Comparison of ENCODE assay signal across 24 cellular contexts in the genomic region with DNA sequence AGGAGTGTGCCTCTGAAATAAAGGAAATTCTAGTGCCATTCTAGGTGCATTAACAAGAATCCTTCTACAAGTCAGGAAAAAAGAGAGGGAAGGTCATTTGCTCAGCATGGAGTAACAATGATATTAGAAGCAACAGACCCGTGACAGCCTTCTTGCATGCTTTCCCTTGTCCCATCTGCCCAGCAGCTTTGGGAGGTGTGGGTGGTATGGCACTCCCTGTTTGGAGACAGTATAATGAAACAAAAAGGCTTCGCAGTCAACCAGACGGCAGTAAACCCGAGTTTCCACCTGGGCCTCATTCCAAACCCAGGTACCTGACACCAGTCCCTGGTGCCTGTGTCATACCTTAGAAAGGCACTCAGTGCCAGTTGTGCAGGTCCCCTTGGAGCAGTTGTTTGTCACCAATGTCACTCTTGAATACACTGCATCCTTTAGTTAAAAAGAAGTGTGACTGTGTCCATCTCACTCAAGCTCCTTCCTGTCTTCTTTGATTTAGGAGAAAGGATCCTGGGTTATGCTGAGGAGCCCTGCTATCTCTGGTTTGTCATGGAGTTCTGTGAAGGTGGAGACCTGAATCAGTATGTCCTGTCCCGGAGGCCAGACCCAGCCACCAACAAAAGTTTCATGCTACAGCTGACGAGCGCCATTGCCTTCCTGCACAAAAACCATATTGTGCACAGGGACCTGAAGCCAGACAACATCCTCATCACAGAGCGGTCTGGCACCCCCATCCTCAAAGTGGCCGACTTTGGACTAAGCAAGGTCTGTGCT. TPM values are rescaled to one million over a fixed set of nuclear protein-coding genes. Genes with fewer than 3 reads are reported as not detected.
DNase-seq lines count a peak whose midpoint lies in the region; ATAC-seq and TF ChIP-seq lines count a peak whose summit lies in the region.
"Had no signal": no experiment of that assay in that cellular context is flagged by ENCODE, and none has a peak within 500 bp of the region (broad histone marks: within the 10 kb centered on the region; RNA-seq: fewer than 3 reads in every experiment).

No MANE protein-coding gene starts in this region.

- no peaks in the 10 kb centered on the region for H3K9me3 ChIP-seq in left ventricle myocardium inferior (replicated peaks)
- H3K9me3 ChIP-seq: HAP-1, SJSA1 had no signal

- H3K27me3 ChIP-seq in left ventricle myocardium inferior (ENCODE audit: low read depth), result no peaks in the 10 kb centered on the region
- H3K27me3 ChIP-seq: BLaER1 treated with 17β-estradiol and CSF1 and Interleukin-3, amounts not matched to agents 10 nM and 100 nM; SJSA1 had no signal

- peaks cover 51% of the 10 kb centered on the region for H3K36me3 Mint-ChIP-seq in nephron (ENCODE audit: low read depth)

- H3K27ac Mint-ChIP-seq in nephron, result peak overlapping the region; percentile 97 to 98 (median 98)

- H3K9me3 Mint-ChIP-seq in nephron, result no peaks in the 10 kb centered on the region
- H3K9me3 Mint-ChIP-seq: HFFc6 had no signal

- peaks cover 42% of the 10 kb centered on the region for H3K4me1 Mint-ChIP-seq in nephron

- TF ChIP-seq CTCF in left ventricle myocardium inferior (IDR thresholded peaks at IDR 0.05; ENCODE audit: borderline replicate concordance), result no peak
- TF ChIP-seq CTCF in VCaP (conservative IDR thresholded peaks at IDR 0.05), result no peak
- no peak for TF ChIP-seq CTCF in nephron (IDR thresholded peaks at IDR 0.05; ENCODE audit: unreplicated experiment in 3 of 3)

- peaks cover 28% of the 10 kb centered on the region for H3K36me3 ChIP-seq in left ventricle myocardium inferior

- no peak for DNase-seq in left ventricle myocardium inferior
- DNase-seq in Right ventricle myocardium inferior (ENCODE audit: missing footprints), result no peak
- DNase-seq in effector CD4-positive, alpha-beta T cell, result no peak
- DNase-seq in SKM-1 (lab: John Stamatoyannopoulos, UW; ENCODE audit: unreplicated experiment), result no peak
- DNase-seq: CD4-positive, alpha-beta memory T cell; COR-L47; GOT3; HFFc6; KBM-7; NCI-H1105 treated with DMSO at 0.1 percent for 48 hours; NCI-H146; NCI-H2081; NCI-H446; NCI-H524 treated with DMSO at 0.1 percent for 48 hours; NCI-H774; PC-9; Right ventricle myocardium superior had no signal

- ATAC-seq in Right ventricle myocardium inferior, result no peak
- no peak for ATAC-seq in GM19452 (IDR thresholded peaks at IDR 0.05; ENCODE audit: unreplicated experiment)

- intact Hi-C loops in left ventricle myocardium inferior (cut with micrococcal nuclease) (no loop called here), Right ventricle myocardium inferior (cut with DNase I) (no loop called here)

- H3K27ac ChIP-seq in left ventricle myocardium inferior (replicated peaks), result peak overlapping the region; percentile 58
- H3K27ac ChIP-seq in VCaP, result peak overlapping the region; percentile 90
- peak overlapping the region; percentile 22 for H3K27ac ChIP-seq in temporal lobe (ENCODE audit: low read depth, low read length)
- H3K27ac ChIP-seq: BLaER1 treated with 17β-estradiol and CSF1 and Interleukin-3, amounts not matched to agents 10 nM and 100 nM; SJSA1 had no signal

- H3K27me3 Mint-ChIP-seq in nephron (ENCODE audit: low read depth), result no peaks in the 10 kb centered on the region
- H3K27me3 Mint-ChIP-seq: CD4-positive, alpha-beta memory T cell had no signal

- H3K4me3 Mint-ChIP-seq in nephron, result no peak overlapping the region
- H3K4me3 Mint-ChIP-seq: HFFc6 had no signal

- H3K4me3 ChIP-seq in left ventricle myocardium inferior, result no peak overlapping the region
- H3K4me3 ChIP-seq: BLaER1 treated with 17β-estradiol and CSF1 and Interleukin-3, amounts not matched to agents 10 nM and 100 nM; HAP-1; PC-9; SJSA1 had no signal

- peaks cover 94% of the 10 kb centered on the region for H3K4me1 ChIP-seq in left ventricle myocardium inferior
- H3K4me1 ChIP-seq: HAP-1, SJSA1 had no signal

RNA-seq across cellular contexts. Expression of a gene that starts 14.7 kb away (rescaled TPM):
- 13.9 TPM for total RNA-seq in left ventricle myocardium inferior
- total RNA-seq in Right ventricle myocardium inferior, result 13.5 TPM
- 9.8 TPM for total RNA-seq in temporal lobe

Comparison
In these comparisons a context has a peak if more than half of its experiments do, and no peak if none do; other contexts are left out.
1. H3K27ac ChIP-seq: peak in every context shown above with its lines; median percentile 90 in VCaP; 58 in left ventricle myocardium inferior; 22 in temporal lobe.